In the genomic region with DNA sequence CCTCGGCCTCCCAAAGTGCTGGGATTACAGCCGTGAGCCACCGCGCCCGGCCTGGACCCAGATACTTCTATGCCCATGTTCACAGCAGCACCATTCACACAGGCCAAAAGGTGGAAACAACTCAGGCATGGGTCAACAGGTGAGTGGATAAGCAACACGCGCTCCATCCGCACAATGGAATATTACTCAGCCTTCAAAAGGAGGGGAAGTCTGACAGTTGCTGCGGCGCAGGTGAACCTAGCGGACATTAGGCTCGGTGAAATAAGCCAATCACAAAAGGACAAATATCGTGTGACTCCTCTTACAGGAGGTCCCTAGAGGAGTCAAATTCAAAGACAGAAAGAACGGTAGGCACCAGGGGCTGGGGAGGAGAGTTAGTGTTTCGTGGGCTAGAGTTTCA, we compare ENCODE assay signal across 27 cellular contexts. TPM values are rescaled to one million over a fixed set of nuclear protein-coding genes. Genes with fewer than 3 reads are reported as not detected.
A peak's percentile ranks its signal among the peaks of the same experiment; 100 is the strongest.
DNase-seq lines count a peak whose midpoint lies in the region; ATAC-seq, FAIRE-seq and TF ChIP-seq lines count a peak whose summit lies in the region.
"Had no signal": no experiment of that assay in that cellular context is flagged by ENCODE, and none has a peak within 500 bp of the region (broad histone marks: within the 10 kb centered on the region; RNA-seq: fewer than 3 reads in every experiment).

No MANE protein-coding gene starts in this region.

- no peak overlapping the region for H3K27ac ChIP-seq in K562 (ENCODE audit: extremely low read depth, low read depth, low read length)
- H3K27ac ChIP-seq in kidney (ENCODE audit: low read depth in 2 of 2, low read length in 2 of 2): no peak overlapping the region
- no peak overlapping the region for H3K27ac ChIP-seq in upper lobe of left lung
- H3K27ac ChIP-seq: 22Rv1; BLaER1 treated with 17β-estradiol and CSF1 and Interleukin-3, amounts not matched to agents 10 nM and 100 nM; C4-2B had no signal

- TF ChIP-seq EP300 in K562 (IDR thresholded peaks at IDR 0.05; ENCODE audit: low read length) (no peak), upper lobe of left lung (IDR thresholded peaks at IDR 0.05) (no peak)

- no peaks in the 10 kb centered on the region for H3K9me1 ChIP-seq in K562 (ENCODE audit: control insufficient read depth, insufficient read depth, low read length)

- CTCF ChIA-PET in Caco-2 (lab: Charles Lee) (no interaction called here), K562 (lab: Yijun Ruan, JAX; ENCODE audit: low intra/inter-chr PET ratio) (no interaction called here)

- BruUV-seq in Caco-2 (replicated peaks; lab: Mats Ljungman, UMichigan) (no TSS peak), K562 (replicated peaks; lab: Mats Ljungman, UMichigan) (no TSS peak)

- H3K9ac ChIP-seq in K562 (ENCODE audit: insufficient read depth in 1 of 2, low read depth in 2 of 2, low read length in 2 of 2): no peak overlapping the region
- no peak overlapping the region for H3K9ac ChIP-seq in kidney (ENCODE audit: low read length in 2 of 2)
- H3K9ac ChIP-seq: BLaER1 treated with 17β-estradiol and CSF1 and Interleukin-3, amounts not matched to agents 10 nM and 100 nM had no signal

- DNase-seq in Caco-2 (no peak), K562 (ENCODE audit: extremely low read depth in 1 of 4, low spot score in 3 of 4) (no peak), kidney (peak; percentile 38), type B pancreatic cell (ENCODE audit: extremely low spot score, unreplicated experiment) (no peak), T-helper 1 cell (no peak), GM20000 (ENCODE audit: low spot score) (no peak), upper lobe of left lung (no peak)
- DNase-seq: AML-193; CD4-positive, alpha-beta T cell; CD8-positive, alpha-beta T cell; DMS 273 treated with DMSO at 0.1 percent for 48 hours; DMS153; DMS53; DMS79; DND-41; EL; GDM1 had no signal

- ATAC-seq in K562 (no peak), GM18909 (IDR thresholded peaks at IDR 0.05; ENCODE audit: poor library complexity, unreplicated experiment) (no peak), upper lobe of left lung (ENCODE audit: low FRiP score in 2 of 2) (no peak)
- ATAC-seq: A549; CD8-positive, alpha-beta T cell; GM12878 had no signal

- no peaks in the 10 kb centered on the region for H3K27me3 Mint-ChIP-seq in Caco-2 (ENCODE audit: insufficient read depth, unreplicated experiment)
- H3K27me3 Mint-ChIP-seq in type B pancreatic cell: peaks cover 4% of the 10 kb centered on the region
- H3K27me3 Mint-ChIP-seq: B cell; CD4-positive, alpha-beta T cell had no signal

- no peaks in the 10 kb centered on the region for H3K27me3 ChIP-seq in Caco-2 (replicated peaks; ENCODE audit: control insufficient read depth, insufficient read depth, low read length)
- peaks cover 5 to 54% of the 10 kb centered on the region in 2 experiments; a peak in 3 of 5 replicates for H3K27me3 ChIP-seq in K562 (ENCODE audit: control insufficient read depth in 2 of 2, insufficient read depth in 2 of 2, low read length in 2 of 2)
- H3K27me3 ChIP-seq in upper lobe of left lung: no peaks in the 10 kb centered on the region

- H3K4me3 Mint-ChIP-seq in Caco-2 (ENCODE audit: unreplicated experiment) (no peak overlapping the region), type B pancreatic cell (no peak overlapping the region)
- H3K4me3 Mint-ChIP-seq: B cell; CD4-positive, alpha-beta T cell; CD8-positive, alpha-beta T cell had no signal

- no peak overlapping the region for H2AFZ ChIP-seq in K562 (ENCODE audit: low read depth, low read length)

- H3K4me1 ChIP-seq in Caco-2 (peaks cover 32% of the 10 kb centered on the region), K562 (replicated peaks in 1 of 2; ENCODE audit: control insufficient read depth in 2 of 2, insufficient read depth in 2 of 2, low read length in 2 of 2) (peaks cover 0 to 12% of the 10 kb centered on the region in 2 experiments; a peak in 2 of 5 replicates), kidney (ENCODE audit: control insufficient read depth in 1 of 2, insufficient read depth in 1 of 2, low read depth in 1 of 2, low read length in 2 of 2) (peaks cover 28 to 31% of the 10 kb centered on the region in 2 donors), upper lobe of left lung (peaks cover 0 to 18% (median 10%) of the 10 kb centered on the region in 4 donors)

- TF ChIP-seq POLR2A in K562 (conservative IDR thresholded peaks at IDR 0.05): no peak
- no peak for TF ChIP-seq POLR2A in upper lobe of left lung (IDR thresholded peaks at IDR 0.05)

- no peak for FAIRE-seq in K562 (lab: Jason Lieb, UNC)
- FAIRE-seq in kidney (lab: Jason Lieb, UNC): no peak
- FAIRE-seq: A549, GM12878, GM12892, GM18507, GM19239 had no signal

- in situ Hi-C loops in K562 (cut with MboI): no loop called here

- no peak for TF ChIP-seq CTCF in Caco-2 (IDR thresholded peaks at IDR 0.05; ENCODE audit: insufficient read depth in 1 of 2, low read depth in 1 of 2, low read length in 1 of 2, severe bottlenecking in 1 of 2, unreplicated experiment in 1 of 2)
- no peak for TF ChIP-seq CTCF in K562 (IDR thresholded peaks at IDR 0.05 in 2 of 3, conservative IDR thresholded peaks at IDR 0.05 in 1 of 3; ENCODE audit: insufficient read depth in 2 of 3, low read depth in 1 of 3, low read length in 3 of 3)
- no peak for TF ChIP-seq CTCF in kidney (IDR thresholded peaks at IDR 0.05; ENCODE audit: borderline replicate concordance, extremely low read depth, insufficient read depth)
- no peak for TF ChIP-seq CTCF in type B pancreatic cell (conservative IDR thresholded peaks at IDR 0.05)
- TF ChIP-seq CTCF in GM20000 (IDR thresholded peaks at IDR 0.05; ENCODE audit: extremely low read depth, missing control alignments): no peak
- no peak for TF ChIP-seq CTCF in upper lobe of left lung (IDR thresholded peaks at IDR 0.05)

- H3K27ac Mint-ChIP-seq in Caco-2 (ENCODE audit: unreplicated experiment) (peak overlapping the region; percentile 46), type B pancreatic cell (peak overlapping the region; percentile 48)
- H3K27ac Mint-ChIP-seq: B cell; CD4-positive, alpha-beta T cell; CD8-positive, alpha-beta T cell had no signal

- H3K4me3 ChIP-seq in Caco-2 (ENCODE audit: low read depth, low read length): no peak overlapping the region
- H3K4me3 ChIP-seq in K562: no peak overlapping the region
- no peak overlapping the region for H3K4me3 ChIP-seq in kidney (ENCODE audit: low read length in 2 of 2)
- H3K4me3 ChIP-seq in upper lobe of left lung: no peak overlapping the region
- H3K4me3 ChIP-seq: A549; BLaER1 treated with 17β-estradiol and CSF1 and Interleukin-3, amounts not matched to agents 10 nM and 100 nM; GM12878 had no signal

- H3K4me1 Mint-ChIP-seq in Caco-2 (ENCODE audit: low read depth, unreplicated experiment): peaks cover 31% of the 10 kb centered on the region
- peaks cover 25% of the 10 kb centered on the region for H3K4me1 Mint-ChIP-seq in type B pancreatic cell (ENCODE audit: unreplicated experiment)
- H3K4me1 Mint-ChIP-seq: B cell had no signal

- H3K36me3 ChIP-seq in Caco-2 (ENCODE audit: control insufficient read depth, insufficient read depth, low read length) (0 out of 2 replicates have a peak, but pooled peaks cover 2% of the 10 kb centered on the region), K562 (ENCODE audit: control insufficient read depth, insufficient read depth, low read length) (no peaks in the 10 kb centered on the region), kidney (ENCODE audit: control insufficient read depth in 1 of 2, insufficient read depth in 2 of 2, low read length in 2 of 2) (peaks cover 2 to 17% of the 10 kb centered on the region in 2 donors), upper lobe of left lung (peaks cover 0 to 3% (median 0%) of the 10 kb centered on the region in 4 donors)

- no peak overlapping the region for H3K4me2 ChIP-seq in K562 (ENCODE audit: insufficient read depth, low read length)
- H3K4me2 ChIP-seq: A549; BLaER1 treated with 17β-estradiol and CSF1 and Interleukin-3, amounts not matched to agents 10 nM and 100 nM had no signal

- H3K9me3 Mint-ChIP-seq in Caco-2 (ENCODE audit: unreplicated experiment) (peaks cover 4% of the 10 kb centered on the region), type B pancreatic cell (no peaks in the 10 kb centered on the region)
- H3K9me3 Mint-ChIP-seq: CD4-positive, alpha-beta T cell; CD8-positive, alpha-beta T cell had no signal

- H3K79me2 ChIP-seq in K562 (ENCODE audit: control insufficient read depth, insufficient read depth, low read length): no peaks in the 10 kb centered on the region

- POLR2A ChIA-PET in Caco-2 (lab: Charles Lee): no interaction called here
- POLR2A ChIA-PET in K562 (lab: Yijun Ruan, JAX): no interaction called here

- 41% methylated on average over 13 of the region's 15 CpGs for WGBS in K562 (ENCODE audit: insufficient coverage, low coverage, missing lambda C conversion rate)
- WGBS in upper lobe of left lung, 2 donors: 96 to 99% methylated on average over 14 to 15 of the region's 15 CpGs

- H3K36me3 Mint-ChIP-seq in Caco-2 (ENCODE audit: insufficient read depth, unreplicated experiment) (peaks cover 34% of the 10 kb centered on the region), type B pancreatic cell (peaks cover 7% of the 10 kb centered on the region)
- H3K36me3 Mint-ChIP-seq: CD8-positive, alpha-beta T cell had no signal

- no peaks in the 10 kb centered on the region for H3K9me3 ChIP-seq in Caco-2
- no peaks in the 10 kb centered on the region for H3K9me3 ChIP-seq in K562 (replicated peaks; ENCODE audit: control insufficient read depth, insufficient read depth, low read depth, low read length)
- H3K9me3 ChIP-seq in kidney (ENCODE audit: control insufficient read depth in 1 of 2, low read length in 2 of 2): no peaks in the 10 kb centered on the region
- no peaks in the 10 kb centered on the region for H3K9me3 ChIP-seq in upper lobe of left lung
- H3K9me3 ChIP-seq: A549; BLaER1 treated with 17β-estradiol and CSF1 and Interleukin-3, amounts not matched to agents 10 nM and 100 nM had no signal

- no peaks in the 10 kb centered on the region; the same call in 1 of the 2 replicates for H4K20me1 ChIP-seq in K562 (replicated peaks; ENCODE audit: control insufficient read depth, insufficient read depth, low read length)

- no peak for TF ChIP-seq RAD21 in K562 (CRISPR knock-in tag; conservative IDR thresholded peaks at IDR 0.05 in 1 of 2, IDR thresholded peaks at IDR 0.05 in 1 of 2)

- intact Hi-C loops in Caco-2 (cut with micrococcal nuclease; ENCODE audit: unreplicated experiment) (no loop called here), K562 (cut with micrococcal nuclease) (no loop called here), kidney (cut with DNase I) (no loop called here)

RNA-seq across cellular contexts. Expression of a gene that starts 47.0 kb away (rescaled TPM):
- total RNA-seq in Caco-2 (2022): 73.9 and 78.4 TPM in 2 replicates
- 143 and 244 TPM in 2 replicates for total RNA-seq in K562 (2011; cell fraction: chromatin; rRNA removed; ENCODE audit: low replicate concordance)
- 146 and 197 TPM in 2 replicates for total RNA-seq in K562 (2011; cell fraction: nucleolus; rRNA removed)
- total RNA-seq in K562 (2011; cell fraction: nucleoplasm; rRNA removed): 117 and 144 TPM in 2 replicates
- 47.2 and 52.2 TPM in 2 replicates for total RNA-seq in K562 (2014; rRNA removed)
- total RNA-seq in K562 (2014; rRNA removed; fragmentation: Illumina TruSeq; extraction: Trizol): 28.6 and 28.8 TPM in 2 replicates
- 38.2 and 38.7 TPM in 2 replicates for total RNA-seq in K562 (2015; rRNA removed; fragmentation: Illumina TruSeq; extraction: Trizol)
- total RNA-seq in K562 (2021): 46.0 and 47.2 TPM in 2 replicates
- polyA plus RNA-seq in K562 (2011; rRNA removed): 35.3 and 36.7 TPM in 2 replicates
- 28.7 and 36.3 TPM in 2 replicates for polyA plus RNA-seq in K562 (2011; cell fraction: cytosol; rRNA removed)
- 224 and 236 TPM in 2 replicates for polyA plus RNA-seq in K562 (2011; cell fraction: nucleus; rRNA removed)
- 31.9 and 36.3 TPM in 2 replicates for polyA plus RNA-seq in K562 (2012)
- polyA plus RNA-seq in K562 (2014; fragmentation: Illumina TruSeq; extraction: Trizol): 33.3 and 36.3 TPM in 2 replicates
- polyA plus RNA-seq in K562 (2014; fragmentation: Nextera tagmentation; extraction: Ambion mirVana): 1 to 10 TPM; 2.3 to 3.7 TPM
- polyA plus RNA-seq in K562 (2014; rRNA removed): 49.9 and 54.1 TPM in 2 replicates
- 24.6 and 28.1 TPM in 2 replicates for polyA minus RNA-seq in K562 (2011; rRNA and poly(A)+ RNA removed)
- polyA minus RNA-seq in K562 (2011; cell fraction: cytosol; rRNA and poly(A)+ RNA removed): 11.9 and 14.3 TPM in 2 replicates
- 113 and 153 TPM in 2 replicates for polyA minus RNA-seq in K562 (2011; cell fraction: nucleus; rRNA and poly(A)+ RNA removed)
- 40.5 TPM for total RNA-seq in kidney
- polyA plus RNA-seq in kidney (ENCODE audit: insufficient read depth, low read depth, low replicate concordance): 41.1 TPM
- 46.6 and 68.4 TPM in 2 replicates for total RNA-seq in type B pancreatic cell (ENCODE audit: low replicate concordance)
- 10 to 100 TPM; 30.7 to 77.5 (median 35.8) TPM for total RNA-seq in upper lobe of left lung
